In genomic region chr2:33426666-33427231, GRCh38 we compare ENCODE assay signal across 1 cellular context.
A peak's percentile ranks its signal among the peaks of the same experiment; 100 is the strongest.
TF ChIP-seq lines count a peak whose summit lies in the region.

No MANE protein-coding gene starts in this region.

TF ChIP-seq in SK-N-SH, 30 proteins besides CTCF, POLR2A, EP300 and RAD21 (continued from another document):
- TF ChIP-seq, protein P1, sequence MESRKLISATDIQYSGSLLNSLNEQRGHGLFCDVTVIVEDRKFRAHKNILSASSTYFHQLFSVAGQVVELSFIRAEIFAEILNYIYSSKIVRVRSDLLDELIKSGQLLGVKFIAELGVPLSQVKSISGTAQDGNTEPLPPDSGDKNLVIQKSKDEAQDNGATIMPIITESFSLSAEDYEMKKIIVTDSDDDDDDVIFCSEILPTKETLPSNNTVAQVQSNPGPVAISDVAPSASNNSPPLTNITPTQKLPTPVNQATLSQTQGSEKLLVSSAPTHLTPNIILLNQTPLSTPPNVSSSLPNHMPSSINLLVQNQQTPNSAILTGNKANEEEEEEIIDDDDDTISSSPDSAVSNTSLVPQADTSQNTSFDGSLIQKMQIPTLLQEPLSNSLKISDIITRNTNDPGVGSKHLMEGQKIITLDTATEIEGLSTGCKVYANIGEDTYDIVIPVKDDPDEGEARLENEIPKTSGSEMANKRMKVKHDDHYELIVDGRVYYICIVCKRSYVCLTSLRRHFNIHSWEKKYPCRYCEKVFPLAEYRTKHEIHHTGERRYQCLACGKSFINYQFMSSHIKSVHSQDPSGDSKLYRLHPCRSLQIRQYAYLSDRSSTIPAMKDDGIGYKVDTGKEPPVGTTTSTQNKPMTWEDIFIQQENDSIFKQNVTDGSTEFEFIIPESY (IDR thresholded peaks at IDR 0.05; ENCODE audit: borderline replicate concordance, low read depth): peak; percentile 47; the same call in 1 of the 2 replicates
- TF ChIP-seq MEF2A (IDR thresholded peaks at IDR 0.05; ENCODE audit: borderline replicate concordance, low read depth) (peak; percentile 54), SMC3 (IDR thresholded peaks at IDR 0.05; ENCODE audit: low read depth, low read length) (no peak), ELF1 (IDR thresholded peaks at IDR 0.05) (no peak), POLR2AphosphoS5 (IDR thresholded peaks at IDR 0.05; ENCODE audit: low read depth, low read length) (peak; percentile 70; the same call in 1 of the 2 replicates), NFIC (IDR thresholded peaks at IDR 0.05; ENCODE audit: borderline replicate concordance) (peak; percentile 96), RFX5 (IDR thresholded peaks at IDR 0.05; ENCODE audit: low read length) (no peak), FOSL2 (IDR thresholded peaks at IDR 0.05; ENCODE audit: borderline replicate concordance, low read depth) (peak; percentile 77; the same call in 1 of the 2 replicates), PBX3 (IDR thresholded peaks at IDR 0.05) (peak; percentile 86), FOXJ3 (CRISPR knock-in tag; IDR thresholded peaks at IDR 0.05) (no peak), TAF1 (IDR thresholded peaks at IDR 0.05; ENCODE audit: borderline replicate concordance, low read depth, low read length) (no peak; the same call in 1 of the 2 replicates), JUND (IDR thresholded peaks at IDR 0.05) (peak; percentile 78), GATA2 (CRISPR knock-in tag; IDR thresholded peaks at IDR 0.05) (no peak), MXI1 (IDR thresholded peaks at IDR 0.05; ENCODE audit: low read depth, low read length) (no peak), CHD2 (IDR thresholded peaks at IDR 0.05; ENCODE audit: low read length, partially characterized antibody) (no peak), TCF12 (IDR thresholded peaks at IDR 0.05) (peak; percentile 97), RXRA (IDR thresholded peaks at IDR 0.05; ENCODE audit: borderline replicate concordance, low read depth) (peak; percentile 83), EZH2phosphoT487 (IDR thresholded peaks at IDR 0.05; ENCODE audit: borderline replicate concordance, low read depth) (no peak), SIN3A (IDR thresholded peaks at IDR 0.05; ENCODE audit: borderline replicate concordance, low read depth, low read length) (0 out of 2 replicates have a peak, but pooled peaks have one; percentile 63), TEAD4 (IDR thresholded peaks at IDR 0.05; ENCODE audit: borderline replicate concordance, insufficient read depth) (peak; percentile 83), RCOR1 (IDR thresholded peaks at IDR 0.05; ENCODE audit: low read length) (no peak), NRF1 (IDR thresholded peaks at IDR 0.05; ENCODE audit: low read depth, low read length) (no peak), YY1 (IDR thresholded peaks at IDR 0.05; ENCODE audit: low read depth) (no peak; the same call in 1 of the 2 replicates), FOXM1 (IDR thresholded peaks at IDR 0.05; ENCODE audit: low read depth) (peak; percentile 98), GABPA (IDR thresholded peaks at IDR 0.05; ENCODE audit: low read depth) (no peak)
- TF ChIP-seq, protein P2, sequence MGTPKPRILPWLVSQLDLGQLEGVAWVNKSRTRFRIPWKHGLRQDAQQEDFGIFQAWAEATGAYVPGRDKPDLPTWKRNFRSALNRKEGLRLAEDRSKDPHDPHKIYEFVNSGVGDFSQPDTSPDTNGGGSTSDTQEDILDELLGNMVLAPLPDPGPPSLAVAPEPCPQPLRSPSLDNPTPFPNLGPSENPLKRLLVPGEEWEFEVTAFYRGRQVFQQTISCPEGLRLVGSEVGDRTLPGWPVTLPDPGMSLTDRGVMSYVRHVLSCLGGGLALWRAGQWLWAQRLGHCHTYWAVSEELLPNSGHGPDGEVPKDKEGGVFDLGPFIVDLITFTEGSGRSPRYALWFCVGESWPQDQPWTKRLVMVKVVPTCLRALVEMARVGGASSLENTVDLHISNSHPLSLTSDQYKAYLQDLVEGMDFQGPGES (IDR thresholded peaks at IDR 0.05; ENCODE audit: low read depth, low read length): no peak
- TF ChIP-seq, protein P3, sequence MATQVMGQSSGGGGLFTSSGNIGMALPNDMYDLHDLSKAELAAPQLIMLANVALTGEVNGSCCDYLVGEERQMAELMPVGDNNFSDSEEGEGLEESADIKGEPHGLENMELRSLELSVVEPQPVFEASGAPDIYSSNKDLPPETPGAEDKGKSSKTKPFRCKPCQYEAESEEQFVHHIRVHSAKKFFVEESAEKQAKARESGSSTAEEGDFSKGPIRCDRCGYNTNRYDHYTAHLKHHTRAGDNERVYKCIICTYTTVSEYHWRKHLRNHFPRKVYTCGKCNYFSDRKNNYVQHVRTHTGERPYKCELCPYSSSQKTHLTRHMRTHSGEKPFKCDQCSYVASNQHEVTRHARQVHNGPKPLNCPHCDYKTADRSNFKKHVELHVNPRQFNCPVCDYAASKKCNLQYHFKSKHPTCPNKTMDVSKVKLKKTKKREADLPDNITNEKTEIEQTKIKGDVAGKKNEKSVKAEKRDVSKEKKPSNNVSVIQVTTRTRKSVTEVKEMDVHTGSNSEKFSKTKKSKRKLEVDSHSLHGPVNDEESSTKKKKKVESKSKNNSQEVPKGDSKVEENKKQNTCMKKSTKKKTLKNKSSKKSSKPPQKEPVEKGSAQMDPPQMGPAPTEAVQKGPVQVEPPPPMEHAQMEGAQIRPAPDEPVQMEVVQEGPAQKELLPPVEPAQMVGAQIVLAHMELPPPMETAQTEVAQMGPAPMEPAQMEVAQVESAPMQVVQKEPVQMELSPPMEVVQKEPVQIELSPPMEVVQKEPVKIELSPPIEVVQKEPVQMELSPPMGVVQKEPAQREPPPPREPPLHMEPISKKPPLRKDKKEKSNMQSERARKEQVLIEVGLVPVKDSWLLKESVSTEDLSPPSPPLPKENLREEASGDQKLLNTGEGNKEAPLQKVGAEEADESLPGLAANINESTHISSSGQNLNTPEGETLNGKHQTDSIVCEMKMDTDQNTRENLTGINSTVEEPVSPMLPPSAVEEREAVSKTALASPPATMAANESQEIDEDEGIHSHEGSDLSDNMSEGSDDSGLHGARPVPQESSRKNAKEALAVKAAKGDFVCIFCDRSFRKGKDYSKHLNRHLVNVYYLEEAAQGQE (IDR thresholded peaks at IDR 0.05; ENCODE audit: low read depth, low read length): peak; percentile 53; the same call in 1 of the 2 replicates
- TF ChIP-seq, protein P4, sequence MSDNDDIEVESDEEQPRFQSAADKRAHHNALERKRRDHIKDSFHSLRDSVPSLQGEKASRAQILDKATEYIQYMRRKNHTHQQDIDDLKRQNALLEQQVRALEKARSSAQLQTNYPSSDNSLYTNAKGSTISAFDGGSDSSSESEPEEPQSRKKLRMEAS (IDR thresholded peaks at IDR 0.05; ENCODE audit: low read depth): peak; percentile 97
